20 cellular contexts compared by ENCODE assay signal in genomic region chr20:48143435-48144081, GRCh38.
A peak's percentile ranks its signal among the peaks of the same experiment; 100 is the strongest.
DNase-seq lines count a peak whose midpoint lies in the region; ATAC-seq and TF ChIP-seq lines count a peak whose summit lies in the region.
"Had no signal": no experiment of that assay in that cellular context is flagged by ENCODE, and none has a peak within 500 bp of the region (broad histone marks: within the 10 kb centered on the region; RNA-seq: fewer than 3 reads in every experiment).

No MANE protein-coding gene starts in this region.

- H3F3A ChIP-seq in neural cell (ENCODE audit: insufficient read depth, low read length, poor library complexity, severe bottlenecking): peaks cover 16% of the 10 kb centered on the region

- no peaks in the 10 kb centered on the region for H3K79me2 ChIP-seq in neural cell (replicated peaks; ENCODE audit: insufficient read depth, low read length)

- no peak overlapping the region for H3K4me3 ChIP-seq in neural cell (ENCODE audit: low read length)
- H3K4me3 ChIP-seq: heart right ventricle, Peyer's patch, thoracic aorta had no signal

- H3K9me2 ChIP-seq in neural cell (ENCODE audit: insufficient read depth, low read length): no peaks in the 10 kb centered on the region

- H2AFZ ChIP-seq in neural cell (ENCODE audit: low read depth, low read length): no peak overlapping the region

- H3K36me3 ChIP-seq in neural cell (ENCODE audit: insufficient read depth, low read length): no peaks in the 10 kb centered on the region
- H3K36me3 ChIP-seq: heart right ventricle, Peyer's patch, thoracic aorta had no signal

- no peak for TF ChIP-seq RAD21 in neural cell (conservative IDR thresholded peaks at IDR 0.05)

- TF ChIP-seq EP300 in neural cell (conservative IDR thresholded peaks at IDR 0.05; ENCODE audit: poor library complexity, severe bottlenecking): no peak

- peak overlapping the region; percentile 22 for H3K9ac ChIP-seq in neural cell (ENCODE audit: low read length)

- H4K20me1 ChIP-seq in neural cell (ENCODE audit: insufficient read depth): no peaks in the 10 kb centered on the region

- in situ Hi-C loops in ACHN (cut with HindIII; ENCODE audit: low pct_ligation_motif_present, low pct_unique_long_range_greater_than_20kb, low sequenced_read_pairs): no loop called here

- no peak overlapping the region for H3K4me2 ChIP-seq in neural cell (ENCODE audit: low read length)

- DNase-seq in LoVo (ENCODE audit: low spot score): peak; percentile 16
- peak; percentile 67 for DNase-seq in NCI-H187 treated with DMSO at 0.1 percent for 48 hours (lab: John Stamatoyannopoulos, UW)
- peak; percentile 96 for DNase-seq in NCI-H345 (lab: John Stamatoyannopoulos, UW)
- DNase-seq in middle frontal gyrus (ENCODE audit: extremely low spot score, low spot score): no peak
- DNase-seq in ACHN: no peak
- DNase-seq: activated T-cell treated with anti-CD3 and anti-CD28 coated beads, Interleukin-2, amount 50 U/mL, for 48 hours; AML-193; CD8-positive, alpha-beta T cell; GOT3; heart right ventricle; IMR-90; left colon; Peyer's patch; retina; stimulated activated CD4-positive, alpha-beta T cell treated with anti-CD3 and anti-CD28 coated beads, Interleukin-4, amount 100 ng/mL, for 24 hours; stimulated activated naive CD4-positive, alpha-beta T cell treated with Interleukin-2 at 50 U/mL for 16 hours; T-helper 1 cell had no signal

- TF ChIP-seq CTCF in neural cell (IDR thresholded peaks at IDR 0.05; ENCODE audit: poor library complexity, severe bottlenecking): no peak

- peak overlapping the region; percentile 71 for H3K27ac ChIP-seq in neural cell (ENCODE audit: low read length)
- H3K27ac ChIP-seq: heart right ventricle, Peyer's patch, thoracic aorta had no signal

- no peaks in the 10 kb centered on the region for H3K27me3 ChIP-seq in neural cell (ENCODE audit: insufficient read depth, low read depth, low read length)
- H3K27me3 ChIP-seq: Peyer's patch had no signal

- H3K9me3 ChIP-seq in neural cell (ENCODE audit: low read length): peaks cover 4% of the 10 kb centered on the region
- H3K9me3 ChIP-seq: Peyer's patch, thoracic aorta had no signal

- no peak for ATAC-seq in HG03280 (IDR thresholded peaks at IDR 0.05; ENCODE audit: unreplicated experiment)
- ATAC-seq: CD8-positive, alpha-beta T cell; heart right ventricle; left colon had no signal

TF ChIP-seq in neural cell, 6 proteins besides CTCF, POLR2A, EP300 and RAD21:
- TF ChIP-seq POLR2AphosphoS5 (IDR thresholded peaks at IDR 0.05) (no peak), TAF1 (IDR thresholded peaks at IDR 0.05; ENCODE audit: low read depth) (no peak), SMC3 (conservative IDR thresholded peaks at IDR 0.05; ENCODE audit: poor library complexity) (no peak), EZH2 (IDR thresholded peaks at IDR 0.05; ENCODE audit: borderline replicate concordance, insufficient read depth, low read length, poor library complexity, severe bottlenecking) (no peak), REST (IDR thresholded peaks at IDR 0.05; ENCODE audit: borderline replicate concordance) (no peak)

Comparison
In these comparisons a context has a peak if more than half of its experiments do, and no peak if none do; other contexts are left out.
1. DNase-seq: peak in LoVo (single experiment), NCI-H187 treated with DMSO at 0.1 percent for 48 hours (single experiment) and NCI-H345 (single experiment); none in middle frontal gyrus (single experiment) and ACHN (single experiment).